21 cellular contexts compared by ENCODE assay signal in the genomic region with DNA sequence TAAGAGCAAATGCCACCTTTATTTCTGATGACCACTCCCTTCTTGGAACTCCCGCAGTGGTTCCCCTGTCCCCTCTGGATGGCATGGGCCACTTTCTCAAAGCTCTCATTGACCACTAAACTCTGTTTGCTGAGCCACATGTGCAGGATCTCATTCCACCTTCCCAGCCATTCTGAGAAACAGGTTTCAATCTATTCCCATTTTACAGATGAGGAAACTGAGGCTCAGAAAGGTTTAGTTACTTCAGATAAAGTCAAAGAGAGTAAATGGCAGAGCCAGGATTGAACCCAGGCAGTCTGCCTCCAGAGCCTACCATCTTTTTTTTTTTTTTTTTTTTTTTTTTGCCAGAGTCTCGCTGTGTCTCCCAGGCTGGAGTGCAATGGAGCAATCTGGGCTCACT. TPM values are rescaled to one million over a fixed set of nuclear protein-coding genes. Genes with fewer than 3 reads are reported as not detected.
"Had no signal": no experiment of that assay in that cellular context is flagged by ENCODE, and none has a peak within 500 bp of the region (broad histone marks: within the 10 kb centered on the region; RNA-seq: fewer than 3 reads in every experiment).

No MANE protein-coding gene starts in this region.

- H3K27ac ChIP-seq: epithelial cell of prostate, left lung, neutrophil, parathyroid adenoma, SK-N-MC, testis had no signal

- FAIRE-seq: astrocyte, keratinocyte, small intestine, urothelium cell line had no signal

- H3K36me3 Mint-ChIP-seq: natural killer cell had no signal

- H3K9ac ChIP-seq: parathyroid adenoma had no signal

- ATAC-seq: activated T-cell treated with anti-CD3 and anti-CD28 coated beads, Interleukin-2, amount 50 U/mL, for 72 hours; left lung; natural killer cell had no signal

- H3K9me3 Mint-ChIP-seq: activated T-cell treated with anti-CD3 and anti-CD28 coated beads, Interleukin-2, amount 50 U/mL, for 72 hours; natural killer cell had no signal

- H2AFZ ChIP-seq: parathyroid adenoma had no signal

- H3K4me1 Mint-ChIP-seq: natural killer cell had no signal

- H3K27ac Mint-ChIP-seq: activated T-cell treated with anti-CD3 and anti-CD28 coated beads, Interleukin-2, amount 50 U/mL, for 72 hours; natural killer cell had no signal

- DNase-seq: activated CD4-positive, alpha-beta T cell treated with anti-CD3 and anti-CD28 coated beads, Interleukin-2, amount 50 U/mL, for 4 hours; activated effector memory CD4-positive, alpha-beta T cell treated with anti-CD3 and anti-CD28 coated beads, Interleukin-2, amount 50 U/mL, for 16 hours; activated naive CD4-positive, alpha-beta T cell treated with anti-CD3 and anti-CD28 coated beads, Interleukin-2, amount 50 U/mL, for 16 hours; activated T-cell treated with anti-CD3 and anti-CD28 coated beads, Interleukin-2, amount 50 U/mL, for 72 hours; foreskin fibroblast; left lung; natural killer cell; retina; small intestine; stimulated activated CD4-positive, alpha-beta T cell treated with anti-CD3 and anti-CD28 coated beads, Interleukin-15, amount 100 ng/mL, for 24 hours; stimulated activated CD4-positive, alpha-beta T cell treated with anti-CD3 and anti-CD28 coated beads, Interleukin-2, amount 100 ng/mL, for 48 hours; stomach; testis had no signal

- H3K36me3 ChIP-seq: breast epithelium, left lung, neutrophil, stomach had no signal

- H3K4me3 Mint-ChIP-seq: activated T-cell treated with anti-CD3 and anti-CD28 coated beads, Interleukin-2, amount 50 U/mL, for 72 hours; natural killer cell had no signal

- H3K27me3 ChIP-seq: breast epithelium, left lung, stomach, testis had no signal

- H3K4me3 ChIP-seq: breast epithelium, left lung, SK-N-MC, stomach, testis had no signal

- H3K79me2 ChIP-seq: parathyroid adenoma had no signal

- H3K9me3 ChIP-seq: breast epithelium, left lung, neutrophil, stomach, testis had no signal

- H3K4me1 ChIP-seq: breast epithelium, parathyroid adenoma had no signal

RNA-seq across cellular contexts. Expression of a gene that starts 24.2 kb away (rescaled TPM):
- total RNA-seq: natural killer cell had no signal
